In the genomic region with DNA sequence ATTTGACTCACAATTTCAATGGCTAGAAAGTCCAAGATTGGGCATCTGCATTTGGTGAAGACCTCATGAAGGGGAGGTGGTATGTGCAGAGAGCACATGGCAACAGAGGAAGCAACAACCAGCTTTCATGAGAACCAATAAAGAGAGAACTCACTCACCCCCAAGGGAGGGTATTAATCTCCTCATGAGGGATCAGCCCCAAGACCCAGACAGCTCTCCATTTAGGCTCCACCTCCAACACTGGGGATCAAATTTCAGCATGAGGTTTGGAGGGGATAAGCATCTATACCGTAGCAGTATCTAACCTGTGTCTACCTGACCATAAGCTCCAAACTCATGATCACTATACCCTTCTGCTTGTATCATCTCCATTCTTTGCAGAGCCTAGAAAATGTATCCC, we compare ENCODE assay signal across 1 cellular context.
TF ChIP-seq lines count a peak whose summit lies in the region.

No MANE protein-coding gene starts in this region.

TF ChIP-seq in HCT116, 20 proteins besides CTCF, POLR2A, EP300 and RAD21 (continued from another document):
- TF ChIP-seq SP1 (IDR thresholded peaks at IDR 0.05; ENCODE audit: low read depth) = no peak
- no peak for TF ChIP-seq YY1 (IDR thresholded peaks at IDR 0.05; ENCODE audit: extremely low read depth, insufficient replicate concordance, low read depth, low read length)
- no peak for TF ChIP-seq CEBPB (IDR thresholded peaks at IDR 0.05; ENCODE audit: low read depth)
- no peak for TF ChIP-seq EZH2 (IDR thresholded peaks at IDR 0.05)
- no peak for TF ChIP-seq CBX3 (IDR thresholded peaks at IDR 0.05; ENCODE audit: low read depth)
- TF ChIP-seq, protein P1, sequence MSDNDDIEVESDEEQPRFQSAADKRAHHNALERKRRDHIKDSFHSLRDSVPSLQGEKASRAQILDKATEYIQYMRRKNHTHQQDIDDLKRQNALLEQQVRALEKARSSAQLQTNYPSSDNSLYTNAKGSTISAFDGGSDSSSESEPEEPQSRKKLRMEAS (IDR thresholded peaks at IDR 0.05) = no peak
TF ChIP-seq in HCT116: peak in this region for 0.
